1 cellular context compared by ENCODE assay signal in genomic region chr4:95549246-95550138, GRCh38.
TF ChIP-seq lines count a peak whose summit lies in the region.

No MANE protein-coding gene starts in this region.

TF ChIP-seq in HEK293, 187 proteins besides CTCF, POLR2A, EP300 and RAD21 (continued from another document and continues in another):
- no peak for TF ChIP-seq ZSCAN18 (tag by site-specific recombination; IDR thresholded peaks at IDR 0.05)
- TF ChIP-seq SP2 (tag by site-specific recombination; IDR thresholded peaks at IDR 0.05): peak; percentile 23; the same call in 1 of the 2 replicates
- TF ChIP-seq ZNF175 (tag by site-specific recombination; IDR thresholded peaks at IDR 0.05): no peak
- no peak for TF ChIP-seq ZNF292 (tag by site-specific recombination; IDR thresholded peaks at IDR 0.05; ENCODE audit: borderline replicate concordance, low read depth)
- no peak for TF ChIP-seq ZNF148 (tag by site-specific recombination; IDR thresholded peaks at IDR 0.05; ENCODE audit: borderline replicate concordance)
- peak; percentile 43; the same call in 1 of the 2 replicates for TF ChIP-seq KLF8 (tag by site-specific recombination; IDR thresholded peaks at IDR 0.05)
- no peak for TF ChIP-seq ZNF26 (tag by site-specific recombination; IDR thresholded peaks at IDR 0.05)
- no peak for TF ChIP-seq ZNF169 (tag by site-specific recombination; IDR thresholded peaks at IDR 0.05)
- no peak for TF ChIP-seq ZNF248 (tag by site-specific recombination; IDR thresholded peaks at IDR 0.05)
- no peak for TF ChIP-seq ZNF747 (tag by site-specific recombination; IDR thresholded peaks at IDR 0.05)
- no peak for TF ChIP-seq ZNF549 (tag by site-specific recombination; IDR thresholded peaks at IDR 0.05)
- no peak for TF ChIP-seq ZNF624 (tag by site-specific recombination; IDR thresholded peaks at IDR 0.05)
- peak; percentile 69 for TF ChIP-seq ZIC2 (tag by site-specific recombination; IDR thresholded peaks at IDR 0.05)
- no peak for TF ChIP-seq ZNF416 (tag by site-specific recombination; IDR thresholded peaks at IDR 0.05)
- no peak for TF ChIP-seq ZNF433 (tag by site-specific recombination; IDR thresholded peaks at IDR 0.05; ENCODE audit: low read depth)
- TF ChIP-seq ZNF544 (tag by site-specific recombination; IDR thresholded peaks at IDR 0.05): no peak
- TF ChIP-seq ZNF350 (tag by site-specific recombination; IDR thresholded peaks at IDR 0.05): no peak
- no peak for TF ChIP-seq HOXA7 (CRISPR knock-in tag; IDR thresholded peaks at IDR 0.05; ENCODE audit: borderline replicate concordance)
- TF ChIP-seq REST (tag by site-specific recombination; IDR thresholded peaks at IDR 0.05): no peak
- 0 out of 2 replicates have a peak, but pooled peaks have one; percentile 17 for TF ChIP-seq IKZF3 (tag by site-specific recombination; IDR thresholded peaks at IDR 0.05)
- no peak for TF ChIP-seq SP3 (tag by site-specific recombination; IDR thresholded peaks at IDR 0.05)
- no peak for TF ChIP-seq ZNF626 (tag by site-specific recombination; IDR thresholded peaks at IDR 0.05)
- no peak for TF ChIP-seq ZNF510 (tag by site-specific recombination; IDR thresholded peaks at IDR 0.05; ENCODE audit: insufficient replicate concordance)
- peak; percentile 51 for TF ChIP-seq HIC1 (tag by site-specific recombination; IDR thresholded peaks at IDR 0.05)
- TF ChIP-seq ZNF132 (tag by site-specific recombination; IDR thresholded peaks at IDR 0.05; ENCODE audit: borderline replicate concordance): no peak
- TF ChIP-seq ZNF280C (tag by site-specific recombination; IDR thresholded peaks at IDR 0.05): no peak
- TF ChIP-seq KLF7 (tag by site-specific recombination; IDR thresholded peaks at IDR 0.05; ENCODE audit: borderline replicate concordance): no peak
- TF ChIP-seq ZNF596 (tag by site-specific recombination; IDR thresholded peaks at IDR 0.05): no peak
- TF ChIP-seq ZNF560 (tag by site-specific recombination; IDR thresholded peaks at IDR 0.05; ENCODE audit: borderline replicate concordance): no peak
- TF ChIP-seq ZNF704 (tag by site-specific recombination; IDR thresholded peaks at IDR 0.05): no peak
- no peak for TF ChIP-seq AEBP2 (tag by site-specific recombination; IDR thresholded peaks at IDR 0.05; ENCODE audit: borderline replicate concordance)
- TF ChIP-seq ZFP41 (tag by site-specific recombination; IDR thresholded peaks at IDR 0.05; ENCODE audit: borderline replicate concordance): no peak
- TF ChIP-seq SCRT2 (tag by site-specific recombination; IDR thresholded peaks at IDR 0.05): no peak
- TF ChIP-seq ZSCAN23 (tag by site-specific recombination; IDR thresholded peaks at IDR 0.05): no peak
- no peak for TF ChIP-seq TRIM28 (IDR thresholded peaks at IDR 0.05; ENCODE audit: borderline replicate concordance, low read length)
- TF ChIP-seq PRDM10 (tag by site-specific recombination; IDR thresholded peaks at IDR 0.05): no peak
- TF ChIP-seq MEIS1 (CRISPR knock-in tag; IDR thresholded peaks at IDR 0.05; ENCODE audit: borderline replicate concordance): no peak
